ENCODE assay signal across 5 cellular contexts in genomic region chr10:130002606-130003005, GRCh38. TPM values are rescaled to one million over a fixed set of nuclear protein-coding genes. Genes with fewer than 3 reads are reported as not detected.
"Had no signal": no experiment of that assay in that cellular context is flagged by ENCODE, and none has a peak within 500 bp of the region (broad histone marks: within the 10 kb centered on the region; RNA-seq: fewer than 3 reads in every experiment).

No MANE protein-coding gene starts in this region.

- H3K4me3 ChIP-seq: GM23338 had no signal

- ATAC-seq: GM23338 had no signal

- H3K4me2 ChIP-seq: GM23338 had no signal

- H2AFZ ChIP-seq: GM23338 had no signal

- H3K27ac Mint-ChIP-seq: GM23338, H9 had no signal

- H3K4me1 Mint-ChIP-seq: GM23338, H9 had no signal

- H3K4me3 Mint-ChIP-seq: GM23338, H9 had no signal

- DNase-seq: H9, HCEC 1CT, IMR-90 had no signal

RNA-seq across cellular contexts. Expression of gene EBF3, which starts 38.5 kb away (rescaled TPM):
- total RNA-seq: HT-29 had no signal
